ENCODE assay signal across 1 cellular context in genomic region chr11:65415499-65416340, GRCh38.
A peak's percentile ranks its signal among the peaks of the same experiment; 100 is the strongest.
TF ChIP-seq lines count a peak whose summit lies in the region.

No MANE protein-coding gene starts in this region.

TF ChIP-seq in HepG2, 621 proteins besides CTCF, POLR2A, EP300 and RAD21 (continued from another document and continues in another):
- no peak for TF ChIP-seq HMGXB3 (CRISPR knock-in tag; IDR thresholded peaks at IDR 0.05; ENCODE audit: borderline replicate concordance)
- TF ChIP-seq ZBTB40 (IDR thresholded peaks at IDR 0.05), result no peak
- TF ChIP-seq ZBTB40 (CRISPR knock-in tag; IDR thresholded peaks at IDR 0.05), result 0 out of 2 replicates have a peak, but pooled peaks have one; percentile 13
- 0 out of 2 replicates have a peak, but pooled peaks have one; percentile 66 for TF ChIP-seq CSRNP1 (CRISPR knock-in tag; IDR thresholded peaks at IDR 0.05)
- no peak for TF ChIP-seq SOX13 (IDR thresholded peaks at IDR 0.05)
- TF ChIP-seq SOX13 (CRISPR knock-in tag; conservative IDR thresholded peaks at IDR 0.05 in 1 of 2, IDR thresholded peaks at IDR 0.05 in 1 of 2), result peak in 1 of 2 experiments; percentile 22; a peak in 1 of 4 replicates
- no peak for TF ChIP-seq E2F5 (CRISPR knock-in tag; conservative IDR thresholded peaks at IDR 0.05)
- 0 out of 2 replicates have a peak, but pooled peaks have one; percentile 21 for TF ChIP-seq ZSCAN5A (CRISPR knock-in tag; IDR thresholded peaks at IDR 0.05; ENCODE audit: borderline replicate concordance)
- TF ChIP-seq DMAP1 (CRISPR knock-in tag; IDR thresholded peaks at IDR 0.05), result 0 out of 2 replicates have a peak, but pooled peaks have one; percentile 5
- 0 out of 2 replicates have a peak, but pooled peaks have one; percentile 21 for TF ChIP-seq ZNF34 (CRISPR knock-in tag; IDR thresholded peaks at IDR 0.05; ENCODE audit: borderline replicate concordance)
- no peak for TF ChIP-seq BCL6 (CRISPR knock-in tag; IDR thresholded peaks at IDR 0.05)
- TF ChIP-seq ZNF512B (CRISPR knock-in tag; IDR thresholded peaks at IDR 0.05; ENCODE audit: borderline replicate concordance), result peak; percentile 13; the same call in 1 of the 2 replicates
- 0 out of 2 replicates have a peak, but pooled peaks have one; percentile 37 for TF ChIP-seq ZNF343 (CRISPR knock-in tag; IDR thresholded peaks at IDR 0.05)
- TF ChIP-seq ELF3 (CRISPR knock-in tag; IDR thresholded peaks at IDR 0.05), result no peak
- TF ChIP-seq ZBTB46 (CRISPR knock-in tag; IDR thresholded peaks at IDR 0.05; ENCODE audit: borderline replicate concordance), result peak; percentile 61; the same call in 1 of the 2 replicates
- 0 out of 2 replicates have a peak, but pooled peaks have one; percentile 34 for TF ChIP-seq MEIS1 (CRISPR knock-in tag; IDR thresholded peaks at IDR 0.05; ENCODE audit: borderline replicate concordance)
- 0 out of 2 replicates have a peak, but pooled peaks have one; percentile 26 for TF ChIP-seq ZNF292 (CRISPR knock-in tag; IDR thresholded peaks at IDR 0.05; ENCODE audit: borderline replicate concordance, low read depth)
- TF ChIP-seq SMAD1 (CRISPR knock-in tag; IDR thresholded peaks at IDR 0.05; ENCODE audit: borderline replicate concordance, low read depth), result peak; percentile 26; the same call in 1 of the 2 replicates
- no peak for TF ChIP-seq ZNF576 (CRISPR knock-in tag; IDR thresholded peaks at IDR 0.05)
- 0 out of 2 replicates have a peak, but pooled peaks have one; percentile 68 for TF ChIP-seq ARID2 (CRISPR knock-in tag; IDR thresholded peaks at IDR 0.05; ENCODE audit: borderline replicate concordance)
- no peak for TF ChIP-seq AHR (CRISPR knock-in tag; IDR thresholded peaks at IDR 0.05)
- TF ChIP-seq DMTF1 (CRISPR knock-in tag; IDR thresholded peaks at IDR 0.05), result 0 out of 2 replicates have a peak, but pooled peaks have one; percentile 59
- TF ChIP-seq ZSCAN30 (CRISPR knock-in tag; IDR thresholded peaks at IDR 0.05), result no peak
- TF ChIP-seq NFKBIZ (CRISPR knock-in tag; IDR thresholded peaks at IDR 0.05), result no peak
- TF ChIP-seq AGO1 (IDR thresholded peaks at IDR 0.05; ENCODE audit: low read depth, low read length, poor library complexity, severe bottlenecking), result no peak
